ENCODE assay signal across 1 cellular context in genomic region chr7:107838024-107838423, GRCh38.
TF ChIP-seq lines count a peak whose summit lies in the region.

No MANE protein-coding gene starts in this region.

TF ChIP-seq in HepG2, 621 proteins besides CTCF, POLR2A, EP300 and RAD21:
- TF ChIP-seq ZNF121 (CRISPR knock-in tag; IDR thresholded peaks at IDR 0.05), result peak; percentile 73
- no peak for TF ChIP-seq ZFAT (CRISPR knock-in tag; conservative IDR thresholded peaks at IDR 0.05)
